20 cellular contexts compared by ENCODE assay signal in the genomic region with DNA sequence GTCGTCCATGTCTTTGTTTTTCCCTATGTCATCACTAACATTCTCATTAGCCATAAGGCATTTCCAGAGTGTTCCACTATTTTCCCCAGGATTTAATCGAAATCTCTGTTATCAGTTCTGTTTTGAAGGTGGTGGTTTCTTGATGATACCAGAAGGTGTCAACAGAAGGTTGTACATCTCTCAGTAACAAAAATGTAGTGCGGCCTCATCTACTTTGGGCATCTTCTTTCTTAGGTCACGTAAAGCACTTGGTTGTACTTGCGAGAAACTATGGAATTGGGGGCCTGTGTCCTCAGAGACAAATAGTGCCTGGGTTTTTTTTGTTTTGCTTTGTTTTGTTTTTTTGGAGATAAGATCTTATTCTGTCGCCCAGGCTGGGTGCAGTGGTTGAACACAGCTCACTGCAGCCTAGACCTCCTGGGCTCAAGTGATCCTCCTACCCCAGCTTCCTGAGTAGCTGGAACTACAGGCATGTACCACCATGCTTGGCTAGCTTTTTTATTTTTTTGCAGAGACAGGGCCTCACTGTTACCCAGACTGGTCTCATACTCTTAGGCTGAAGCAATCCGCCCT.
DNase-seq lines count a peak whose midpoint lies in the region; ATAC-seq and TF ChIP-seq lines count a peak whose summit lies in the region.
"Had no signal": no experiment of that assay in that cellular context is flagged by ENCODE, and none has a peak within 500 bp of the region (broad histone marks: within the 10 kb centered on the region; RNA-seq: fewer than 3 reads in every experiment).

No MANE protein-coding gene starts in this region.

- H3K4me3 ChIP-seq in KMS-11 (IDR thresholded peaks at IDR 0.05; ENCODE audit: insufficient read depth, low read depth, low read length) (no peak overlapping the region), mammary epithelial cell (replicated peaks in 1 of 3; ENCODE audit: insufficient read depth in 1 of 3, low read depth in 2 of 3, low read length in 3 of 3) (no peak overlapping the region)
- H3K4me3 ChIP-seq: testis had no signal

- H3K4me2 ChIP-seq in KMS-11 (no peak overlapping the region), mammary epithelial cell (ENCODE audit: insufficient read depth, low read depth, low read length) (no peak overlapping the region)

- H3K9me3 ChIP-seq in mammary epithelial cell (replicated peaks; ENCODE audit: insufficient read depth, low read length): no peaks in the 10 kb centered on the region
- H3K9me3 ChIP-seq: BE2C, testis had no signal

- no peak for DNase-seq in T-helper 1 cell
- DNase-seq in natural killer cell treated with Interleukin-12 subunit alpha and Interleukin-12 subunit beta and Interleukin-15 and Interleukin-18, amount 100 ng/mL, for 72 hours (ENCODE audit: low spot score): no peak
- DNase-seq in NCI-H774 (lab: John Stamatoyannopoulos, UW): no peak
- DNase-seq in mammary epithelial cell: no peak
- DNase-seq: amniotic stem cell; BE2C; caudate nucleus; GF-D8; naive thymus-derived CD4-positive, alpha-beta T cell; NCI-H1694; NCI-H748 treated with DMSO at 0.1 percent for 48 hours; OCI-M1; T1000; testis had no signal

- peak overlapping the region; percentile 38 for H3K27ac ChIP-seq in KMS-11
- H3K27ac ChIP-seq in mammary epithelial cell (ENCODE audit: insufficient read depth, low read depth, low read length): no peak overlapping the region
- H3K27ac ChIP-seq: 22Rv1, testis had no signal

- H3K4me1 ChIP-seq in KMS-11 (ENCODE audit: low read depth, poor library complexity, severe bottlenecking) (peaks cover 25% of the 10 kb centered on the region), mammary epithelial cell (ENCODE audit: insufficient read depth, low read length) (no peaks in the 10 kb centered on the region)
- H3K4me1 ChIP-seq: BE2C, testis had no signal

- CTCF ChIA-PET in mammary epithelial cell (lab: Charles Lee; ENCODE audit: low non-redundant PET): interaction anchor here (0.7 kb wide), 1 partner anchor 603 kb away, joined by 5 read pairs; no protein-coding TSS in a partner anchor

- H3K27me3 ChIP-seq in KMS-11 (ENCODE audit: insufficient read depth, low read depth) (no peaks in the 10 kb centered on the region), mammary epithelial cell (ENCODE audit: insufficient read depth, low read length) (no peaks in the 10 kb centered on the region)
- H3K27me3 ChIP-seq: BE2C, testis had no signal

- no peaks in the 10 kb centered on the region for H4K20me1 ChIP-seq in KMS-11 (ENCODE audit: insufficient read depth)
- no peaks in the 10 kb centered on the region for H4K20me1 ChIP-seq in mammary epithelial cell (ENCODE audit: insufficient read depth, low read length)

- H3K27me3 Mint-ChIP-seq in T-helper 1 cell treated with Interleukin-12 subunit alpha and Interleukin-12 subunit beta and Interleukin-4 antibody, amounts not matched to agents 30 μg/mL and 1 μg/mL, for 36 hours (ENCODE audit: low read depth): no peaks in the 10 kb centered on the region
- no peaks in the 10 kb centered on the region for H3K27me3 Mint-ChIP-seq in activated T-helper 17 cell treated with anti-CD3 and anti-CD28 coated beads, Interleukin-2, amount 50 U/mL, for 72 hours
- no peaks in the 10 kb centered on the region for H3K27me3 Mint-ChIP-seq in natural killer cell treated with Interleukin-12 subunit alpha and Interleukin-12 subunit beta and Interleukin-15 and Interleukin-18, amount 100 ng/mL, for 72 hours
- H3K27me3 Mint-ChIP-seq: naive thymus-derived CD4-positive, alpha-beta T cell had no signal

- intact Hi-C loops in mammary epithelial cell (cut with micrococcal nuclease): no loop called here

- TF ChIP-seq CTCF in KMS-11 (conservative IDR thresholded peaks at IDR 0.05; ENCODE audit: low read depth, low read length): no peak
- TF ChIP-seq CTCF in mammary epithelial cell (conservative IDR thresholded peaks at IDR 0.05 in 1 of 2, IDR thresholded peaks at IDR 0.05 in 1 of 2; ENCODE audit: extremely low read depth in 1 of 2, insufficient read depth in 1 of 2, low read depth in 1 of 2, low read length in 2 of 2): no peak

- WGBS in mammary epithelial cell (ENCODE audit: low coverage, missing lambda C conversion rate): 84% methylated on average over 7 of the region's 7 CpGs

- ATAC-seq in activated T-helper 17 cell treated with anti-CD3 and anti-CD28 coated beads, Interleukin-2, amount 50 U/mL, for 72 hours (replicated peaks): peak; percentile 41
- ATAC-seq in natural killer cell treated with Interleukin-12 subunit alpha and Interleukin-12 subunit beta and Interleukin-15 and Interleukin-18, amount 100 ng/mL, for 72 hours: peak; percentile 17 to 32
- no peak for ATAC-seq in HG02970 (IDR thresholded peaks at IDR 0.05; ENCODE audit: low FRiP score, unreplicated experiment)
- ATAC-seq: HCT116; naive thymus-derived CD4-positive, alpha-beta T cell had no signal

- dilution Hi-C loops in mammary epithelial cell (cut with HindIII; ENCODE audit: low sequenced_read_pairs): no loop called here

- peaks cover 58% of the 10 kb centered on the region for H3K36me3 Mint-ChIP-seq in T-helper 1 cell treated with Interleukin-12 subunit alpha and Interleukin-12 subunit beta and Interleukin-4 antibody, amounts not matched to agents 30 μg/mL and 1 μg/mL, for 36 hours (ENCODE audit: low read depth)
- H3K36me3 Mint-ChIP-seq in activated T-helper 17 cell treated with anti-CD3 and anti-CD28 coated beads, Interleukin-2, amount 50 U/mL, for 72 hours (ENCODE audit: low read depth): peaks cover 86% of the 10 kb centered on the region
- H3K36me3 Mint-ChIP-seq in natural killer cell treated with Interleukin-12 subunit alpha and Interleukin-12 subunit beta and Interleukin-15 and Interleukin-18, amount 100 ng/mL, for 72 hours: peaks cover 20% of the 10 kb centered on the region

- H3K27ac Mint-ChIP-seq in T-helper 1 cell treated with Interleukin-12 subunit alpha and Interleukin-12 subunit beta and Interleukin-4 antibody, amounts not matched to agents 30 μg/mL and 1 μg/mL, for 36 hours: peak overlapping the region; percentile 84
- H3K27ac Mint-ChIP-seq in activated T-helper 17 cell treated with anti-CD3 and anti-CD28 coated beads, Interleukin-2, amount 50 U/mL, for 72 hours: peak overlapping the region; percentile 73
- peak overlapping the region; percentile 34 to 50 for H3K27ac Mint-ChIP-seq in natural killer cell treated with Interleukin-12 subunit alpha and Interleukin-12 subunit beta and Interleukin-15 and Interleukin-18, amount 100 ng/mL, for 72 hours

- in situ Hi-C loops in mammary epithelial cell (cut with MboI; ENCODE audit: low sequenced_read_pairs in 2 of 2): no loop called here

- peaks cover 56% of the 10 kb centered on the region for H3K4me1 Mint-ChIP-seq in T-helper 1 cell treated with Interleukin-12 subunit alpha and Interleukin-12 subunit beta and Interleukin-4 antibody, amounts not matched to agents 30 μg/mL and 1 μg/mL, for 36 hours (ENCODE audit: low read depth)
- H3K4me1 Mint-ChIP-seq in activated T-helper 17 cell treated with anti-CD3 and anti-CD28 coated beads, Interleukin-2, amount 50 U/mL, for 72 hours: peaks cover 20% of the 10 kb centered on the region
- peaks cover 31 to 34% of the 10 kb centered on the region in 2 donors for H3K4me1 Mint-ChIP-seq in natural killer cell treated with Interleukin-12 subunit alpha and Interleukin-12 subunit beta and Interleukin-15 and Interleukin-18, amount 100 ng/mL, for 72 hours (ENCODE audit: low read depth in 2 of 2)

- BruUV-seq in mammary epithelial cell (replicated peaks; lab: Mats Ljungman, UMichigan): no TSS peak

- no peak overlapping the region for H2AFZ ChIP-seq in KMS-11 (ENCODE audit: low read depth)
- H2AFZ ChIP-seq in mammary epithelial cell (ENCODE audit: low read depth, low read length): no peak overlapping the region

- H3K9ac ChIP-seq in KMS-11: no peak overlapping the region
- H3K9ac ChIP-seq in mammary epithelial cell (ENCODE audit: insufficient read depth, low read length): no peak overlapping the region

- peak overlapping the region; percentile 77 for H3K4me3 Mint-ChIP-seq in T-helper 1 cell treated with Interleukin-12 subunit alpha and Interleukin-12 subunit beta and Interleukin-4 antibody, amounts not matched to agents 30 μg/mL and 1 μg/mL, for 36 hours
- H3K4me3 Mint-ChIP-seq in activated T-helper 17 cell treated with anti-CD3 and anti-CD28 coated beads, Interleukin-2, amount 50 U/mL, for 72 hours: peak overlapping the region; percentile 70
- H3K4me3 Mint-ChIP-seq in natural killer cell treated with Interleukin-12 subunit alpha and Interleukin-12 subunit beta and Interleukin-15 and Interleukin-18, amount 100 ng/mL, for 72 hours: peak overlapping the region; percentile 22

- no peaks in the 10 kb centered on the region for H3K9me3 Mint-ChIP-seq in T-helper 1 cell treated with Interleukin-12 subunit alpha and Interleukin-12 subunit beta and Interleukin-4 antibody, amounts not matched to agents 30 μg/mL and 1 μg/mL, for 36 hours
- no peaks in the 10 kb centered on the region for H3K9me3 Mint-ChIP-seq in activated T-helper 17 cell treated with anti-CD3 and anti-CD28 coated beads, Interleukin-2, amount 50 U/mL, for 72 hours
- H3K9me3 Mint-ChIP-seq in natural killer cell treated with Interleukin-12 subunit alpha and Interleukin-12 subunit beta and Interleukin-15 and Interleukin-18, amount 100 ng/mL, for 72 hours: no peaks in the 10 kb centered on the region
- H3K9me3 Mint-ChIP-seq: naive thymus-derived CD4-positive, alpha-beta T cell had no signal

- H3K79me2 ChIP-seq in KMS-11 (ENCODE audit: insufficient read depth, low read depth) (no peaks in the 10 kb centered on the region), mammary epithelial cell (ENCODE audit: insufficient read depth, low read length) (no peaks in the 10 kb centered on the region)

- H3K36me3 ChIP-seq in KMS-11 (ENCODE audit: insufficient read depth) (peaks cover 7% of the 10 kb centered on the region; the same call in 1 of the 2 replicates), mammary epithelial cell (ENCODE audit: insufficient read depth, low read length) (peaks cover 5% of the 10 kb centered on the region)

Comparison
In these comparisons a context has a peak if more than half of its experiments do, and no peak if none do; other contexts are left out.
1. H3K4me3 Mint-ChIP-seq: peak in every context shown above with its lines; median percentile 77 in T-helper 1 cell treated with Interleukin-12 subunit alpha and Interleukin-12 subunit beta and Interleukin-4 antibody, amounts not matched to agents 30 μg/mL and 1 μg/mL, for 36 hours; 70 in activated T-helper 17 cell treated with anti-CD3 and anti-CD28 coated beads, Interleukin-2, amount 50 U/mL, for 72 hours; 22 in natural killer cell treated with Interleukin-12 subunit alpha and Interleukin-12 subunit beta and Interleukin-15 and Interleukin-18, amount 100 ng/mL, for 72 hours.